ENCODE assay signal across 1 cellular context in genomic region chr3:69882560-69882959, GRCh38.
TF ChIP-seq lines count a peak whose summit lies in the region.

No MANE protein-coding gene starts in this region.

TF ChIP-seq in WTC11, 78 proteins besides CTCF, POLR2A, EP300 and RAD21 (continued from another document):
- TF ChIP-seq STAT6 (CRISPR knock-in tag; conservative IDR thresholded peaks at IDR 0.05; ENCODE audit: low read depth) (no peak), ZNF232 (CRISPR knock-in tag; IDR thresholded peaks at IDR 0.05) (no peak), AFF4 (CRISPR knock-in tag; IDR thresholded peaks at IDR 0.05; ENCODE audit: borderline replicate concordance) (no peak), E2F4 (CRISPR knock-in tag; IDR thresholded peaks at IDR 0.05; ENCODE audit: borderline replicate concordance, low read depth) (no peak), OVOL2 (CRISPR knock-in tag; IDR thresholded peaks at IDR 0.05; ENCODE audit: borderline replicate concordance) (no peak), HMGXB4 (CRISPR knock-in tag; IDR thresholded peaks at IDR 0.05) (no peak)
